8 cellular contexts compared by ENCODE assay signal in genomic region chr2:71000780-71001591, GRCh38. TPM values are rescaled to one million over a fixed set of nuclear protein-coding genes. Genes with fewer than 3 reads are reported as not detected.
DNase-seq lines count a peak whose midpoint lies in the region; FAIRE-seq and TF ChIP-seq lines count a peak whose summit lies in the region.

No MANE protein-coding gene starts in this region.

- H3K4me3 Mint-ChIP-seq in progenitor cell of endocrine pancreas (ENCODE audit: low read depth): peak overlapping the region; percentile 52

- H3K27ac ChIP-seq in GM23248 (no peak overlapping the region), SJSA1 (no peak overlapping the region)

- H3K4me3 ChIP-seq in GM06990 (replicated peaks; ENCODE audit: low read depth, low read length) (peak overlapping the region; percentile 54), GM23248 (peak overlapping the region; percentile 52; the same call in 1 of the 2 replicates), SJSA1 (no peak overlapping the region)

- peak overlapping the region; percentile 82 for H3K4me2 ChIP-seq in GM23248 (ENCODE audit: unreplicated experiment)

- no peaks in the 10 kb centered on the region for H3K36me3 Mint-ChIP-seq in progenitor cell of endocrine pancreas (ENCODE audit: insufficient read depth)

- H3K27me3 Mint-ChIP-seq in progenitor cell of endocrine pancreas: peaks cover 20% of the 10 kb centered on the region

- H3K79me2 ChIP-seq in GM23248 (ENCODE audit: insufficient read depth): no peaks in the 10 kb centered on the region

- H3K9me3 ChIP-seq in GM23248 (ENCODE audit: low read depth): no peaks in the 10 kb centered on the region
- no peaks in the 10 kb centered on the region for H3K9me3 ChIP-seq in SJSA1 (replicated peaks)

- H3K36me3 ChIP-seq in GM06990 (ENCODE audit: control insufficient read depth, insufficient read depth, low read length) (no peaks in the 10 kb centered on the region), GM23248 (ENCODE audit: low read depth) (no peaks in the 10 kb centered on the region), SJSA1 (no peaks in the 10 kb centered on the region)

- no peak overlapping the region for H3K27ac Mint-ChIP-seq in progenitor cell of endocrine pancreas

- in situ Hi-C loops in GM23248 (cut with MboI): no loop called here

- TF ChIP-seq CTCF in GM06990 (IDR thresholded peaks at IDR 0.05; ENCODE audit: insufficient read depth, low read length, poor library complexity, severe bottlenecking) (peak; percentile 96), progenitor cell of endocrine pancreas (IDR thresholded peaks at IDR 0.05; ENCODE audit: unreplicated experiment) (peak; percentile 90)

- no peaks in the 10 kb centered on the region for H3F3A ChIP-seq in GM23248 (ENCODE audit: insufficient read depth)

- H3K4me1 ChIP-seq in GM23248 (ENCODE audit: insufficient read depth): peaks cover 3% of the 10 kb centered on the region; the same call in 1 of the 2 replicates
- H3K4me1 ChIP-seq in SJSA1 (replicated peaks): peaks cover 6% of the 10 kb centered on the region

- peak; percentile 90 for FAIRE-seq in urothelium cell line (lab: Jason Lieb, UNC)

- H3K27me3 ChIP-seq in GM06990 (replicated peaks; ENCODE audit: control insufficient read depth, insufficient read depth, low read length): no peaks in the 10 kb centered on the region
- H3K27me3 ChIP-seq in GM23248 (replicated peaks; ENCODE audit: insufficient read depth): 0 out of 2 replicates have a peak, but pooled peaks cover 3% of the 10 kb centered on the region
- no peaks in the 10 kb centered on the region for H3K27me3 ChIP-seq in SJSA1 (replicated peaks)

- intact Hi-C loops in cardiac septum (cut with DNase I): no loop called here

- H3K9me2 ChIP-seq in GM23248 (ENCODE audit: insufficient read depth): no peaks in the 10 kb centered on the region

- no peaks in the 10 kb centered on the region for H4K20me1 ChIP-seq in GM23248 (ENCODE audit: insufficient read depth)

- no peak overlapping the region for H3K9ac ChIP-seq in GM23248

- peak overlapping the region; percentile 99 for H2AFZ ChIP-seq in GM23248

- DNase-seq in GM06990 (ENCODE audit: extremely low read depth, insufficient read length): peak; percentile 65
- peak; percentile 78 for DNase-seq in GM23248
- peak; percentile 61 to 75 for DNase-seq in Kasumi-1 (lab: John Stamatoyannopoulos, UW)
- DNase-seq in SJSA1 (ENCODE audit: low read depth in 1 of 2, low spot score in 2 of 2): peak; percentile 48 to 67
- DNase-seq in activated naive CD4-positive, alpha-beta T cell (lab: John Stamatoyannopoulos, UW): peak; percentile 52 to 72 (median 60)
- DNase-seq in cardiac septum (ENCODE audit: low spot score): peak; percentile 93
- DNase-seq in progenitor cell of endocrine pancreas (ENCODE audit: low spot score, unreplicated experiment): peak; percentile 46
- DNase-seq in urothelium cell line (ENCODE audit: low spot score): peak; percentile 90

- H3K4me1 Mint-ChIP-seq in progenitor cell of endocrine pancreas (ENCODE audit: low read depth): peaks cover 2% of the 10 kb centered on the region

- no peaks in the 10 kb centered on the region for H3K9me3 Mint-ChIP-seq in progenitor cell of endocrine pancreas (ENCODE audit: low read depth)

- WGBS in GM23248 (ENCODE audit: low coverage in 1 of 2, low lambda C conversion rate in 2 of 2, missing lambda C conversion rate in 2 of 2), 2 experiments: 17 to 19% methylated on average over 21 of the region's 21 CpGs

RNA-seq across cellular contexts. Expression of gene TEX261, which starts 6.3 kb away (rescaled TPM):
- 46.9 and 64.1 TPM in 2 replicates for total RNA-seq in GM23248 (2014; rRNA removed; shearing (Covaris generic))
- 54.1 and 55.7 TPM in 2 replicates for polyA plus RNA-seq in GM23248 (2016; fragmentation: Nextera tagmentation; extraction: Ambion mirVana)
- total RNA-seq in SJSA1 (2014; rRNA removed; shearing (Covaris generic)): 19.1 and 50.5 TPM in 2 replicates
- total RNA-seq in cardiac septum (46.1 TPM), progenitor cell of endocrine pancreas (35.4 and 36.9 TPM in 2 replicates)

RNA-seq across cellular contexts. Expression of gene ANKRD53, which starts 22.6 kb away (rescaled TPM):
- total RNA-seq in GM23248 (2014; rRNA removed; shearing (Covaris generic)): not detected in 2 replicates
- 0.65 and 1.2 TPM in 2 replicates for polyA plus RNA-seq in GM23248 (2016; fragmentation: Nextera tagmentation; extraction: Ambion mirVana)
- not detected in 2 replicates for total RNA-seq in SJSA1 (2014; rRNA removed; shearing (Covaris generic))
- total RNA-seq in cardiac septum (0.38 TPM), progenitor cell of endocrine pancreas (3.7 and 5.4 TPM in 2 replicates)
